ENCODE assay signal across 8 cellular contexts in the genomic region with DNA sequence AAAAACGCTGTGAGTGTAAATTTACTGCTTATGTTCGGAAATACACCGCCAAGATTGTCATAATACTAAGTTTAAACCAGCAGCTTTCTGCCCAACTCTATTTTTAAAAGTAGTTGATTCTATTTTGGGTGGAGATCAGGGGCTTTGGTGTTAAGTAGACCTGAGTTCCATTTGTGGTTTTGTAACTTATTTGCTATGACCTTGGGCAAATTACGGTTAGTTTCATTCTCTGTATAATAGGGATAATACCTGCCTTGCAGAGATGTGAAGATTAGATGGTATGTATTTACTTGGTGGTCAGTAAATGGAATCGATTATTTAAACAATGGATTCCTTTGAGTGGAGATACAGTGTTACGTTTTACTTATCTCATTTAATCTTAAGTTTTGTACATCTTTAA. TPM values are rescaled to one million over a fixed set of nuclear protein-coding genes. Genes with fewer than 3 reads are reported as not detected.
DNase-seq lines count a peak whose midpoint lies in the region; ATAC-seq and TF ChIP-seq lines count a peak whose summit lies in the region.

No MANE protein-coding gene starts in this region.

- H3K27me3 Mint-ChIP-seq in T-helper 2 cell treated with Interferon-gamma antibody and Interleukin-4, amounts not matched to agents 5 μg/mL and 100 μg/mL, for 36 hours (ENCODE audit: low read depth): peaks cover 4% of the 10 kb centered on the region
- H3K27me3 Mint-ChIP-seq in activated T-helper 1 cell treated with anti-CD3 and anti-CD28 coated beads, Interleukin-12 subunit alpha, Interleukin-12 subunit beta, Interleukin-2, Interleukin-4 antibody, amounts not matched to agents 30 ng/mL and 10 ng/mL and 1 ng/mL, durations not matched to agents 14 hours and 24 hours and 36 hours (ENCODE audit: insufficient read depth): no peaks in the 10 kb centered on the region
- peaks cover 11 to 15% (median 13%) of the 10 kb centered on the region in 3 donors for H3K27me3 Mint-ChIP-seq in immature natural killer cell (ENCODE audit: low read depth in 3 of 3)

- peak overlapping the region; percentile 97 for H3K4me3 ChIP-seq in suprapubic skin

- no peak for TF ChIP-seq POLR2A in suprapubic skin (IDR thresholded peaks at IDR 0.05)

- H3K4me1 ChIP-seq in suprapubic skin: peaks cover 51% of the 10 kb centered on the region

- TF ChIP-seq CTCF in suprapubic skin (IDR thresholded peaks at IDR 0.05): no peak

- H3K9me3 ChIP-seq in suprapubic skin: no peaks in the 10 kb centered on the region

- DNase-seq in T-helper 2 cell treated with Interferon-gamma antibody and Interleukin-4, amounts not matched to agents 5 μg/mL and 100 μg/mL, for 36 hours (ENCODE audit: low spot score): no peak
- DNase-seq in T-helper 2 cell (no peak), immature natural killer cell (peak in 1 of 3 donors; percentile 28), suprapubic skin (ENCODE audit: low spot score in 2 of 2) (no peak), midbrain (lab: John Stamatoyannopoulos, UW) (no peak)
- no peak for DNase-seq in activated T-helper 1 cell treated with anti-CD3 and anti-CD28 coated beads, Interleukin-12 subunit alpha, Interleukin-12 subunit beta, Interleukin-2, Interleukin-4 antibody, amounts not matched to agents 30 ng/mL and 10 ng/mL and 1 ng/mL, durations not matched to agents 14 hours and 24 hours and 36 hours (ENCODE audit: low spot score)

- H3K4me3 Mint-ChIP-seq in T-helper 2 cell treated with Interferon-gamma antibody and Interleukin-4, amounts not matched to agents 5 μg/mL and 100 μg/mL, for 36 hours: peak overlapping the region; percentile 91
- H3K4me3 Mint-ChIP-seq in activated T-helper 1 cell treated with anti-CD3 and anti-CD28 coated beads, Interleukin-12 subunit alpha, Interleukin-12 subunit beta, Interleukin-2, Interleukin-4 antibody, amounts not matched to agents 30 ng/mL and 10 ng/mL and 1 ng/mL, durations not matched to agents 14 hours and 24 hours and 36 hours: peak overlapping the region; percentile 96
- peak overlapping the region; percentile 95 to 99 (median 99) for H3K4me3 Mint-ChIP-seq in immature natural killer cell

- H3K4me1 Mint-ChIP-seq in T-helper 2 cell treated with Interferon-gamma antibody and Interleukin-4, amounts not matched to agents 5 μg/mL and 100 μg/mL, for 36 hours (ENCODE audit: low read depth): peaks cover 46% of the 10 kb centered on the region
- H3K4me1 Mint-ChIP-seq in activated T-helper 1 cell treated with anti-CD3 and anti-CD28 coated beads, Interleukin-12 subunit alpha, Interleukin-12 subunit beta, Interleukin-2, Interleukin-4 antibody, amounts not matched to agents 30 ng/mL and 10 ng/mL and 1 ng/mL, durations not matched to agents 14 hours and 24 hours and 36 hours (ENCODE audit: low read depth): peaks cover 70% of the 10 kb centered on the region
- H3K4me1 Mint-ChIP-seq in immature natural killer cell: peaks cover 57 to 69% of the 10 kb centered on the region in 2 donors

- H3K36me3 Mint-ChIP-seq in T-helper 2 cell treated with Interferon-gamma antibody and Interleukin-4, amounts not matched to agents 5 μg/mL and 100 μg/mL, for 36 hours (ENCODE audit: low read depth): peaks cover 12% of the 10 kb centered on the region
- H3K36me3 Mint-ChIP-seq in activated T-helper 1 cell treated with anti-CD3 and anti-CD28 coated beads, Interleukin-12 subunit alpha, Interleukin-12 subunit beta, Interleukin-2, Interleukin-4 antibody, amounts not matched to agents 30 ng/mL and 10 ng/mL and 1 ng/mL, durations not matched to agents 14 hours and 24 hours and 36 hours (ENCODE audit: low read depth): peaks cover 3% of the 10 kb centered on the region
- H3K36me3 Mint-ChIP-seq in immature natural killer cell: no peaks in the 10 kb centered on the region

- 4% methylated on average over 6 of the region's 6 CpGs for WGBS in suprapubic skin

- TF ChIP-seq EP300 in suprapubic skin (IDR thresholded peaks at IDR 0.05): no peak

- intact Hi-C loops in activated T-helper 1 cell treated with anti-CD3 and anti-CD28 coated beads, Interleukin-12 subunit alpha, Interleukin-12 subunit beta, Interleukin-2, Interleukin-4 antibody, amounts not matched to agents 30 ng/mL and 10 ng/mL and 1 ng/mL, durations not matched to agents 14 hours and 24 hours and 36 hours (cut with micrococcal nuclease): loop anchor here (1.0 to 10.0 kb wide), 4 partner anchors 15 to 1830 kb away; partner anchors contain the start of genes CTNNAL1 and TMEM245

- no peaks in the 10 kb centered on the region for H3K36me3 ChIP-seq in suprapubic skin

- no peaks in the 10 kb centered on the region for H3K27me3 ChIP-seq in suprapubic skin

- H3K27ac ChIP-seq in suprapubic skin: peak overlapping the region; percentile 16

- no peaks in the 10 kb centered on the region for H3K9me3 Mint-ChIP-seq in T-helper 2 cell treated with Interferon-gamma antibody and Interleukin-4, amounts not matched to agents 5 μg/mL and 100 μg/mL, for 36 hours
- H3K9me3 Mint-ChIP-seq in activated T-helper 1 cell treated with anti-CD3 and anti-CD28 coated beads, Interleukin-12 subunit alpha, Interleukin-12 subunit beta, Interleukin-2, Interleukin-4 antibody, amounts not matched to agents 30 ng/mL and 10 ng/mL and 1 ng/mL, durations not matched to agents 14 hours and 24 hours and 36 hours: no peaks in the 10 kb centered on the region
- H3K9me3 Mint-ChIP-seq in immature natural killer cell: no peaks in the 10 kb centered on the region

- peak overlapping the region; percentile 92 for H3K27ac Mint-ChIP-seq in T-helper 2 cell treated with Interferon-gamma antibody and Interleukin-4, amounts not matched to agents 5 μg/mL and 100 μg/mL, for 36 hours
- peak overlapping the region; percentile 95 for H3K27ac Mint-ChIP-seq in activated T-helper 1 cell treated with anti-CD3 and anti-CD28 coated beads, Interleukin-12 subunit alpha, Interleukin-12 subunit beta, Interleukin-2, Interleukin-4 antibody, amounts not matched to agents 30 ng/mL and 10 ng/mL and 1 ng/mL, durations not matched to agents 14 hours and 24 hours and 36 hours
- H3K27ac Mint-ChIP-seq in immature natural killer cell: peak overlapping the region; percentile 95 to 99 (median 98)

- no peak for ATAC-seq in GM19397 (IDR thresholded peaks at IDR 0.05; ENCODE audit: unreplicated experiment)
- ATAC-seq in GM21367 (IDR thresholded peaks at IDR 0.05; ENCODE audit: unreplicated experiment): no peak

RNA-seq across cellular contexts. Expression of gene RAD23B, which starts 1.6 kb away (rescaled TPM):
- total RNA-seq in activated T-helper 1 cell treated with anti-CD3 and anti-CD28 coated beads, Interleukin-12 subunit alpha, Interleukin-12 subunit beta, Interleukin-2, Interleukin-4 antibody, amounts not matched to agents 30 ng/mL and 10 ng/mL and 1 ng/mL, durations not matched to agents 14 hours and 24 hours and 36 hours: 138 and 153 TPM in 2 replicates
- 10 to 100 TPM; 16.9 to 31.7 (median 17.3) TPM for polyA plus RNA-seq in immature natural killer cell
- total RNA-seq in suprapubic skin: 100 to 1,000 TPM in 1 of 4 donors, 10 to 100 TPM in 3; 62.5 to 103 (median 77.1) TPM
